In genomic region chr6:168132531-168133184, GRCh38 we compare ENCODE assay signal across 2 cellular contexts.
TF ChIP-seq lines count a peak whose summit lies in the region.

No MANE protein-coding gene starts in this region.

TF ChIP-seq in HEK293, 187 proteins besides CTCF, POLR2A, EP300 and RAD21 (continued from another document):
- no peak for TF ChIP-seq ZSCAN18 (tag by site-specific recombination; IDR thresholded peaks at IDR 0.05)
- TF ChIP-seq, protein P1, sequence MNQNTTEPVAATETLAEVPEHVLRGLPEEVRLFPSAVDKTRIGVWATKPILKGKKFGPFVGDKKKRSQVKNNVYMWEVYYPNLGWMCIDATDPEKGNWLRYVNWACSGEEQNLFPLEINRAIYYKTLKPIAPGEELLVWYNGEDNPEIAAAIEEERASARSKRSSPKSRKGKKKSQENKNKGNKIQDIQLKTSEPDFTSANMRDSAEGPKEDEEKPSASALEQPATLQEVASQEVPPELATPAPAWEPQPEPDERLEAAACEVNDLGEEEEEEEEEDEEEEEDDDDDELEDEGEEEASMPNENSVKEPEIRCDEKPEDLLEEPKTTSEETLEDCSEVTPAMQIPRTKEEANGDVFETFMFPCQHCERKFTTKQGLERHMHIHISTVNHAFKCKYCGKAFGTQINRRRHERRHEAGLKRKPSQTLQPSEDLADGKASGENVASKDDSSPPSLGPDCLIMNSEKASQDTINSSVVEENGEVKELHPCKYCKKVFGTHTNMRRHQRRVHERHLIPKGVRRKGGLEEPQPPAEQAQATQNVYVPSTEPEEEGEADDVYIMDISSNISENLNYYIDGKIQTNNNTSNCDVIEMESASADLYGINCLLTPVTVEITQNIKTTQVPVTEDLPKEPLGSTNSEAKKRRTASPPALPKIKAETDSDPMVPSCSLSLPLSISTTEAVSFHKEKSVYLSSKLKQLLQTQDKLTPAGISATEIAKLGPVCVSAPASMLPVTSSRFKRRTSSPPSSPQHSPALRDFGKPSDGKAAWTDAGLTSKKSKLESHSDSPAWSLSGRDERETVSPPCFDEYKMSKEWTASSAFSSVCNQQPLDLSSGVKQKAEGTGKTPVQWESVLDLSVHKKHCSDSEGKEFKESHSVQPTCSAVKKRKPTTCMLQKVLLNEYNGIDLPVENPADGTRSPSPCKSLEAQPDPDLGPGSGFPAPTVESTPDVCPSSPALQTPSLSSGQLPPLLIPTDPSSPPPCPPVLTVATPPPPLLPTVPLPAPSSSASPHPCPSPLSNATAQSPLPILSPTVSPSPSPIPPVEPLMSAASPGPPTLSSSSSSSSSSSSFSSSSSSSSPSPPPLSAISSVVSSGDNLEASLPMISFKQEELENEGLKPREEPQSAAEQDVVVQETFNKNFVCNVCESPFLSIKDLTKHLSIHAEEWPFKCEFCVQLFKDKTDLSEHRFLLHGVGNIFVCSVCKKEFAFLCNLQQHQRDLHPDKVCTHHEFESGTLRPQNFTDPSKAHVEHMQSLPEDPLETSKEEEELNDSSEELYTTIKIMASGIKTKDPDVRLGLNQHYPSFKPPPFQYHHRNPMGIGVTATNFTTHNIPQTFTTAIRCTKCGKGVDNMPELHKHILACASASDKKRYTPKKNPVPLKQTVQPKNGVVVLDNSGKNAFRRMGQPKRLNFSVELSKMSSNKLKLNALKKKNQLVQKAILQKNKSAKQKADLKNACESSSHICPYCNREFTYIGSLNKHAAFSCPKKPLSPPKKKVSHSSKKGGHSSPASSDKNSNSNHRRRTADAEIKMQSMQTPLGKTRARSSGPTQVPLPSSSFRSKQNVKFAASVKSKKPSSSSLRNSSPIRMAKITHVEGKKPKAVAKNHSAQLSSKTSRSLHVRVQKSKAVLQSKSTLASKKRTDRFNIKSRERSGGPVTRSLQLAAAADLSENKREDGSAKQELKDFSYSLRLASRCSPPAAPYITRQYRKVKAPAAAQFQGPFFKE (tag by site-specific recombination; IDR thresholded peaks at IDR 0.05; ENCODE audit: borderline replicate concordance), result no peak
- no peak for TF ChIP-seq ZBTB48 (tag by site-specific recombination; IDR thresholded peaks at IDR 0.05)
- TF ChIP-seq ZNF157 (tag by site-specific recombination; IDR thresholded peaks at IDR 0.05), result no peak
- no peak for TF ChIP-seq ZNF558 (tag by site-specific recombination; IDR thresholded peaks at IDR 0.05)

TF ChIP-seq in K562, 482 proteins besides CTCF, POLR2A, EP300 and RAD21 (continued from another document):
- TF ChIP-seq DEAF1 (CRISPR knock-in tag; IDR thresholded peaks at IDR 0.05), result peak; percentile 50
